Comparison of ENCODE assay signal across 7 cellular contexts in genomic region chr20:62805365-62805710, GRCh38. TPM values are rescaled to one million over a fixed set of nuclear protein-coding genes. Genes with fewer than 3 reads are reported as not detected.
DNase-seq lines count a peak whose midpoint lies in the region; ATAC-seq lines count a peak whose summit lies in the region.

No MANE protein-coding gene starts in this region.

- H3K9me3 ChIP-seq in mesodermal cell (ENCODE audit: control insufficient read depth, low read length), result no peaks in the 10 kb centered on the region
- H3K9me3 ChIP-seq in aorta (ENCODE audit: control insufficient read depth, low read length), result no peaks in the 10 kb centered on the region

- H3K36me3 ChIP-seq in mesodermal cell (ENCODE audit: control insufficient read depth, insufficient read depth, low read length), result peaks cover 46% of the 10 kb centered on the region
- H3K36me3 ChIP-seq in aorta (ENCODE audit: control insufficient read depth in 1 of 2, insufficient read depth in 2 of 2, low read length in 1 of 2), result peaks cover 0 to 9% of the 10 kb centered on the region in 2 donors

- no peaks in the 10 kb centered on the region for H3K27me3 ChIP-seq in aorta (ENCODE audit: control insufficient read depth in 1 of 2, insufficient read depth in 2 of 2, low read length in 1 of 2)

- no peak overlapping the region for H3K27ac Mint-ChIP-seq in central memory CD8-positive, alpha-beta T cell (ENCODE audit: low read depth)

- ATAC-seq in GM18867 (IDR thresholded peaks at IDR 0.05; ENCODE audit: unreplicated experiment) (peak; percentile 6), aorta (ENCODE audit: low FRiP score) (peak; percentile 3)
- peak; percentile 30 for ATAC-seq in central memory CD8-positive, alpha-beta T cell (replicated peaks; ENCODE audit: extremely low read depth, poor library complexity, severe bottlenecking)

- WGBS in mesodermal cell (ENCODE audit: insufficient coverage in 2 of 2), 2 experiments, result 1% methylated on average over 20 to 28 of the region's 32 CpGs
- WGBS in aorta, 2 donors, result 0 to 1% methylated on average over 19 to 32 of the region's 32 CpGs

- intact Hi-C loops in aorta (cut with DNase I), result loop anchor here (5.0 to 10.0 kb wide), 4 partner anchors 138 to 308 kb away; partner anchors contain the start of gene SLC17A9 (in 1 of the 2)

- DNase-seq in LoVo (ENCODE audit: low spot score), result peak; percentile 16
- no peak for DNase-seq in central memory CD8-positive, alpha-beta T cell (ENCODE audit: low spot score in 2 of 2)
- no peak for DNase-seq in aorta
- DNase-seq in CD1c-positive myeloid dendritic cell (ENCODE audit: extremely low spot score), result no peak
- DNase-seq in NCI-H524 treated with DMSO at 0.1 percent for 48 hours (lab: John Stamatoyannopoulos, UW), result no peak

- no peaks in the 10 kb centered on the region for H3K9me3 Mint-ChIP-seq in central memory CD8-positive, alpha-beta T cell

- peak overlapping the region; percentile 81 for H3K4me3 Mint-ChIP-seq in central memory CD8-positive, alpha-beta T cell

- peaks cover 35% of the 10 kb centered on the region for H3K36me3 Mint-ChIP-seq in central memory CD8-positive, alpha-beta T cell (ENCODE audit: insufficient read depth)

- H3K27ac ChIP-seq in mesodermal cell (ENCODE audit: low read depth, low read length, severe bottlenecking) (no peak overlapping the region), aorta (ENCODE audit: low read depth in 1 of 2, low read length in 2 of 2) (no peak overlapping the region)

- H3K4me1 ChIP-seq in mesodermal cell (ENCODE audit: control insufficient read depth, insufficient read depth, low read length, poor library complexity, severe bottlenecking) (peaks cover 6% of the 10 kb centered on the region), aorta (ENCODE audit: control insufficient read depth in 1 of 2, insufficient read depth in 2 of 2, low read length in 2 of 2) (no peaks in the 10 kb centered on the region)

- peak overlapping the region; percentile 74 for H3K4me3 ChIP-seq in mesodermal cell (ENCODE audit: extremely low read depth, insufficient read depth, low read length, poor library complexity, severe bottlenecking)
- H3K4me3 ChIP-seq in aorta (ENCODE audit: low read length in 2 of 2), result peak overlapping the region; percentile 91 to 93

- H3K4me1 Mint-ChIP-seq in central memory CD8-positive, alpha-beta T cell, result peaks cover 27% of the 10 kb centered on the region

- no peaks in the 10 kb centered on the region for H3K27me3 Mint-ChIP-seq in central memory CD8-positive, alpha-beta T cell

RNA-seq across cellular contexts. Expression of gene OGFR, which starts 0.7 kb away (rescaled TPM):
- 34.8 TPM for polyA plus RNA-seq in mesodermal cell (2013, experiment 1 of 2)
- polyA plus RNA-seq in mesodermal cell (2013, experiment 2 of 2), result 25.2 TPM
- 10 to 100 TPM; 31.7 to 42.6 TPM for total RNA-seq in aorta
- polyA plus RNA-seq in aorta, result 10 to 100 TPM; 18.5 to 58.8 TPM

RNA-seq across cellular contexts. Expression of gene MRGBP, which starts 9.1 kb away (rescaled TPM):
- 21.0 TPM for polyA plus RNA-seq in mesodermal cell (2013, experiment 1 of 2)
- polyA plus RNA-seq in mesodermal cell (2013, experiment 2 of 2), result 20.1 TPM
- 1 to 10 TPM; 7.5 to 7.6 TPM for total RNA-seq in aorta
- polyA plus RNA-seq in aorta, result 1 to 10 TPM; 4.0 to 7.8 TPM

RNA-seq across cellular contexts. Expression of gene COL9A3, which starts 11.5 kb away (rescaled TPM):
- polyA plus RNA-seq in mesodermal cell (2013, experiment 1 of 2), result 118 TPM
- polyA plus RNA-seq in mesodermal cell (2013, experiment 2 of 2), result 97.0 TPM
- total RNA-seq in aorta, result 1 to 10 TPM; 1.5 to 6.5 TPM
- under 1 TPM; 0.13 to 0.77 TPM for polyA plus RNA-seq in aorta

RNA-seq across cellular contexts. Expression of gene TCFL5, which starts 56.3 kb away (rescaled TPM):
- polyA plus RNA-seq in mesodermal cell (2013, experiment 1 of 2), result 15.6 TPM
- polyA plus RNA-seq in mesodermal cell (2013, experiment 2 of 2), result 14.9 TPM
- 10 to 100 TPM in 1 of 2 donors, 1 to 10 TPM in 1; 4.9 to 10.7 TPM for total RNA-seq in aorta
- 1 to 10 TPM; 4.5 TPM for polyA plus RNA-seq in aorta
